8 cellular contexts compared by ENCODE assay signal in genomic region chrX:106802388-106803275, GRCh38. TPM values are rescaled to one million over a fixed set of nuclear protein-coding genes. Genes with fewer than 3 reads are reported as not detected.
DNase-seq lines count a peak whose midpoint lies in the region; ATAC-seq, FAIRE-seq and TF ChIP-seq lines count a peak whose summit lies in the region.

Gene TBC1D8B, plus strand, starts transcription at chrX:106802673. Its CDS starts 181 bp downstream, at chrX:106802854.

- no peak within 1 kb of the TSS for H2AFZ ChIP-seq in Karpas-422 (ENCODE audit: low read length)

- H3K4me1 ChIP-seq in heart right ventricle (peaks cover 0 to 7% (median 0%) of the 10 kb centered on the region in 9 donors), pancreas (no peaks in the 10 kb centered on the region), Karpas-422 (ENCODE audit: low read length) (no peaks in the 10 kb centered on the region)

- H3K4me2 ChIP-seq in Karpas-422 (ENCODE audit: low read depth, low read length, poor library complexity, severe bottlenecking): no peak within 1 kb of the TSS

- H3K79me2 ChIP-seq in Karpas-422 (ENCODE audit: low read length): no peaks in the 10 kb centered on the region

- H3K27ac ChIP-seq in heart right ventricle: peak within 1 kb of the TSS in 5 of 10 donors; percentile 19 to 64 (median 45)
- peak within 1 kb of the TSS; percentile 69 to 89 (median 79) for H3K27ac ChIP-seq in pancreas
- H3K27ac ChIP-seq in Karpas-422 (ENCODE audit: low read length): no peak within 1 kb of the TSS

- DNase-seq in D341Med (ENCODE audit: low spot score) (peak; percentile 25), GM20000 (ENCODE audit: low spot score) (peak; percentile 23), OCI-M1 (lab: John Stamatoyannopoulos, UW) (peak; percentile 89), anterior cingulate cortex (lab: John Stamatoyannopoulos, UW) (peak in 57 of 58 donors; percentile 2 to 82 (median 50)), heart right ventricle (peak; percentile 57 to 85), pancreas (peak; percentile 66 to 88 (median 81)), Karpas-422 (no peak)

- H3K9ac ChIP-seq in Karpas-422 (ENCODE audit: low read length): no peak within 1 kb of the TSS

- ATAC-seq in HG03575 (IDR thresholded peaks at IDR 0.05; ENCODE audit: extremely low read depth, insufficient number of reproducible peaks, low FRiP score, unreplicated experiment) (peak; percentile 87), heart right ventricle (peak; percentile 99 to 100 (median 99)), pancreas (peak; percentile 96 to 98 (median 97))

- H3K9me2 ChIP-seq in Karpas-422 (replicated peaks; ENCODE audit: insufficient read depth, low read length): no peaks in the 10 kb centered on the region

- H3K4me3 ChIP-seq in heart right ventricle: peak within 1 kb of the TSS; percentile 46 to 72 (median 63)
- peak within 1 kb of the TSS; percentile 19 to 54 (median 34) for H3K4me3 ChIP-seq in pancreas
- no peak within 1 kb of the TSS for H3K4me3 ChIP-seq in Karpas-422 (ENCODE audit: low read length)

- FAIRE-seq in pancreas (lab: Jason Lieb, UNC): peak; percentile 65

- TF ChIP-seq CTCF in GM20000 (IDR thresholded peaks at IDR 0.05; ENCODE audit: extremely low read depth, missing control alignments) (no peak), heart right ventricle (IDR thresholded peaks at IDR 0.05) (no peak), pancreas (IDR thresholded peaks at IDR 0.05) (no peak)

- H4K20me1 ChIP-seq in Karpas-422 (ENCODE audit: insufficient read depth, low read depth, low read length): no peaks in the 10 kb centered on the region

- H3K9me3 ChIP-seq in heart right ventricle: no peaks in the 10 kb centered on the region
- H3K9me3 ChIP-seq in pancreas: no peaks in the 10 kb centered on the region
- no peaks in the 10 kb centered on the region for H3K9me3 ChIP-seq in Karpas-422 (ENCODE audit: low read length)

- intact Hi-C loops in heart right ventricle (cut with DNase I): no loop called here
- intact Hi-C loops in pancreas (cut with DNase I): no loop called here

- H3K36me3 ChIP-seq in heart right ventricle (no peaks in the 10 kb centered on the region), pancreas (no peaks in the 10 kb centered on the region), Karpas-422 (ENCODE audit: insufficient read depth, low read length) (no peaks in the 10 kb centered on the region)

- H3K27me3 ChIP-seq in heart right ventricle (peaks cover 0 to 64% (median 0%) of the 10 kb centered on the region in 7 donors), pancreas (peaks cover 0 to 6% (median 0%) of the 10 kb centered on the region in 4 donors), Karpas-422 (ENCODE audit: low read length) (no peaks in the 10 kb centered on the region)

- 1 to 2% methylated on average over 30 to 36 of the region's 36 CpGs for WGBS in heart right ventricle, 2 donors
- 1 to 23% methylated on average over 36 of the region's 36 CpGs for WGBS in pancreas, 2 donors

RNA-seq across cellular contexts. Expression of gene TBC1D8B, which starts in this region (rescaled TPM):
- total RNA-seq in heart right ventricle: 1 to 10 TPM in 9 of 10 donors, under 1 TPM in 1; 0.87 to 3.4 (median 2.3) TPM
- 1 to 10 TPM; 1.2 to 1.8 TPM for polyA plus RNA-seq in heart right ventricle
- total RNA-seq in pancreas: 1 to 10 TPM; 3.8 to 8.9 (median 8.0) TPM
- polyA plus RNA-seq in pancreas: 1 to 10 TPM; 3.4 to 4.9 TPM
- total RNA-seq in Karpas-422 (2014; rRNA removed; shearing (Covaris generic); ENCODE audit: low replicate concordance): not detected in 2 replicates
